ENCODE assay signal across 23 cellular contexts in genomic region chr10:20041931-20042330, GRCh38.
DNase-seq lines count a peak whose midpoint lies in the region; ATAC-seq, FAIRE-seq and TF ChIP-seq lines count a peak whose summit lies in the region.
"Had no signal": no experiment of that assay in that cellular context is flagged by ENCODE, and none has a peak within 500 bp of the region (broad histone marks: within the 10 kb centered on the region; RNA-seq: fewer than 3 reads in every experiment).

No MANE protein-coding gene starts in this region.

- DNase-seq in GM23338 (ENCODE audit: low spot score) (no peak), NCI-H69 (lab: John Stamatoyannopoulos, UW) (peak; percentile 1), epithelial cell of esophagus (ENCODE audit: low read depth) (peak; percentile 45), keratinocyte (ENCODE audit: low read depth, low spot score) (no peak), epidermal melanocyte (ENCODE audit: insufficient read length, low spot score) (no peak), sigmoid colon (no peak), stomach (no peak)
- DNase-seq: 8988T; ACHN; C1 segment of cervical spinal cord; Calu3; CD4-positive, alpha-beta memory T cell; COR-L47; DMS53; DMS79 treated with DMSO at 0.1 percent for 48 hours; GF-D8; GOT3; HFFc6 had no signal

- intact Hi-C loops in sigmoid colon (cut with DNase I) (no loop called here), stomach (cut with DNase I; ENCODE audit: low total_unique reads) (no loop called here)

- no peak overlapping the region for H3K4me2 ChIP-seq in GM23338
- no peak overlapping the region for H3K4me2 ChIP-seq in keratinocyte (ENCODE audit: control insufficient read depth, extremely low read depth, insufficient read depth, low read depth, low read length)
- H3K4me2 ChIP-seq: A549 had no signal

- peaks cover 25% of the 10 kb centered on the region for H3K4me1 Mint-ChIP-seq in GM23338
- H3K4me1 Mint-ChIP-seq: CD4-positive, alpha-beta memory T cell had no signal

- TF ChIP-seq POLR2A in sigmoid colon (IDR thresholded peaks at IDR 0.05) (no peak), stomach (IDR thresholded peaks at IDR 0.05) (no peak)

- H3K4me3 Mint-ChIP-seq in GM23338 = no peak overlapping the region
- H3K4me3 Mint-ChIP-seq: CD4-positive, alpha-beta memory T cell; HFFc6 had no signal

- no peaks in the 10 kb centered on the region for H3F3A ChIP-seq in GM23338 (replicated peaks; ENCODE audit: low read depth)

- H3K4me3 ChIP-seq in GM23338 = no peak overlapping the region
- H3K4me3 ChIP-seq in epithelial cell of esophagus (ENCODE audit: low read length) = no peak overlapping the region
- no peak overlapping the region for H3K4me3 ChIP-seq in keratinocyte (ENCODE audit: control insufficient read depth in 2 of 3, extremely low read depth in 1 of 3, insufficient read depth in 2 of 3, low read depth in 1 of 3, low read length in 3 of 3)
- H3K4me3 ChIP-seq in sigmoid colon = no peak overlapping the region
- no peak overlapping the region for H3K4me3 ChIP-seq in stomach
- H3K4me3 ChIP-seq: A549, HAP-1 had no signal

- no peaks in the 10 kb centered on the region for H3K9me2 ChIP-seq in GM23338 (ENCODE audit: insufficient read depth)

- 82 to 83% methylated on average over 3 of the region's 3 CpGs for WGBS in sigmoid colon, 2 donors
- WGBS in stomach, 5 donors = 62 to 82% (median 78%) methylated on average over 3 of the region's 3 CpGs

- H3K27me3 ChIP-seq in GM23338 (ENCODE audit: insufficient read depth) (no peaks in the 10 kb centered on the region), keratinocyte (ENCODE audit: control insufficient read depth, extremely low read depth, insufficient read depth, low read length) (no peaks in the 10 kb centered on the region), sigmoid colon (no peaks in the 10 kb centered on the region), stomach (no peaks in the 10 kb centered on the region)

- peaks cover 3% of the 10 kb centered on the region for H3K27me3 Mint-ChIP-seq in GM23338 (ENCODE audit: insufficient read depth, low read depth, poor library complexity)
- H3K27me3 Mint-ChIP-seq: CD4-positive, alpha-beta memory T cell had no signal

- no peak for TF ChIP-seq EP300 in sigmoid colon (IDR thresholded peaks at IDR 0.05)
- no peak for TF ChIP-seq EP300 in stomach (IDR thresholded peaks at IDR 0.05)

- H3K9me3 Mint-ChIP-seq in GM23338 = no peaks in the 10 kb centered on the region

- no peak overlapping the region for H3K9ac ChIP-seq in keratinocyte (ENCODE audit: control insufficient read depth, extremely low read depth, insufficient read depth, low read length)

- no peak for TF ChIP-seq CTCF in GM23338 (conservative IDR thresholded peaks at IDR 0.05; ENCODE audit: low read depth in 2 of 2)
- TF ChIP-seq CTCF in epithelial cell of esophagus (IDR thresholded peaks at IDR 0.05; ENCODE audit: insufficient read depth, low read depth, low read length, missing control alignments) = no peak
- TF ChIP-seq CTCF in keratinocyte (optimal IDR thresholded peaks at IDR 0.05 in 1 of 3, IDR thresholded peaks at IDR 0.05 in 1 of 3, conservative IDR thresholded peaks at IDR 0.05 in 1 of 3; ENCODE audit: extremely low read depth in 1 of 3, insufficient read depth in 2 of 3, low read length in 3 of 3) = no peak
- TF ChIP-seq CTCF in sigmoid colon (IDR thresholded peaks at IDR 0.05) = no peak
- TF ChIP-seq CTCF in stomach (IDR thresholded peaks at IDR 0.05) = no peak

- dilution Hi-C loops in keratinocyte (cut with MboI; ENCODE audit: extremely low pct_ligation_motif_present, low sequenced_read_pairs) = no loop called here

- no peaks in the 10 kb centered on the region for H3K9me1 ChIP-seq in keratinocyte (ENCODE audit: control insufficient read depth, extremely low read depth, insufficient read depth, low read length)

- ATAC-seq in GM23338 = no peak
- ATAC-seq: A549 had no signal

- H3K36me3 ChIP-seq in GM23338 (ENCODE audit: insufficient read depth) (no peaks in the 10 kb centered on the region), keratinocyte (ENCODE audit: control insufficient read depth in 2 of 2, extremely low read depth in 1 of 2, insufficient read depth in 2 of 2, low read length in 2 of 2) (no peaks in the 10 kb centered on the region), sigmoid colon (no peaks in the 10 kb centered on the region), stomach (no peaks in the 10 kb centered on the region)
- H3K36me3 ChIP-seq: HAP-1 had no signal

- no peaks in the 10 kb centered on the region for H3K9me3 ChIP-seq in keratinocyte (ENCODE audit: control insufficient read depth, low read depth, low read length)
- no peaks in the 10 kb centered on the region for H3K9me3 ChIP-seq in sigmoid colon
- H3K9me3 ChIP-seq in stomach = no peaks in the 10 kb centered on the region
- H3K9me3 ChIP-seq: A549, HAP-1 had no signal

- FAIRE-seq in keratinocyte (lab: Jason Lieb, UNC) = peak; percentile 57
- FAIRE-seq: A549, GM12891, GM18507, H54 had no signal

- H3K79me2 ChIP-seq in GM23338 (replicated peaks; ENCODE audit: insufficient read depth) (no peaks in the 10 kb centered on the region), keratinocyte (ENCODE audit: control insufficient read depth, insufficient read depth, low read length) (no peaks in the 10 kb centered on the region)

- H4K20me1 ChIP-seq in GM23338 (replicated peaks; ENCODE audit: insufficient read depth) (no peaks in the 10 kb centered on the region), keratinocyte (ENCODE audit: control insufficient read depth, extremely low read depth, insufficient read depth, low read length) (no peaks in the 10 kb centered on the region)

- H3K4me1 ChIP-seq in GM23338 (ENCODE audit: insufficient read depth) (peaks cover under 1% of the 10 kb centered on the region; the same call in 1 of the 2 replicates), keratinocyte (ENCODE audit: control insufficient read depth, extremely low read depth, insufficient read depth, low read length) (no peaks in the 10 kb centered on the region), sigmoid colon (no peaks in the 10 kb centered on the region), stomach (no peaks in the 10 kb centered on the region)
- H3K4me1 ChIP-seq: A549 had no signal

- H3K27ac ChIP-seq in GM23338 (ENCODE audit: low read depth) (peak overlapping the region; percentile 22; the same call in 1 of the 2 replicates), keratinocyte (ENCODE audit: control insufficient read depth, insufficient read depth, low read length) (no peak overlapping the region), sigmoid colon (no peak overlapping the region), stomach (no peak overlapping the region)
- H3K27ac ChIP-seq: A549 had no signal

- H2AFZ ChIP-seq in GM23338 = no peak overlapping the region
- H2AFZ ChIP-seq in keratinocyte (ENCODE audit: control insufficient read depth, low read length) = no peak overlapping the region

- no peaks in the 10 kb centered on the region; the same call in 2 of the 3 replicates for H3K36me3 Mint-ChIP-seq in GM23338 (ENCODE audit: low read depth)
- H3K36me3 Mint-ChIP-seq: CD4-positive, alpha-beta memory T cell had no signal

- no peak overlapping the region for H3K27ac Mint-ChIP-seq in GM23338
- H3K27ac Mint-ChIP-seq: CD4-positive, alpha-beta memory T cell; HFFc6 had no signal

TF ChIP-seq in GM23338, 12 proteins besides CTCF, POLR2A, EP300 and RAD21 (continues in another document):
- TF ChIP-seq EZH2 (IDR thresholded peaks at IDR 0.05; ENCODE audit: low read depth, unreplicated experiment) (no peak), STAT1 (IDR thresholded peaks at IDR 0.05; ENCODE audit: unreplicated experiment) (no peak), ETS1 (IDR thresholded peaks at IDR 0.05) (no peak)

Comparison
In these comparisons a context has a peak if more than half of its experiments do, and no peak if none do; other contexts are left out.
1. DNase-seq: peak in NCI-H69 (single experiment) and epithelial cell of esophagus (single experiment); none in GM23338 (single experiment), keratinocyte (single experiment), epidermal melanocyte (single experiment), sigmoid colon (single experiment) and stomach (single experiment).